In the genomic region with DNA sequence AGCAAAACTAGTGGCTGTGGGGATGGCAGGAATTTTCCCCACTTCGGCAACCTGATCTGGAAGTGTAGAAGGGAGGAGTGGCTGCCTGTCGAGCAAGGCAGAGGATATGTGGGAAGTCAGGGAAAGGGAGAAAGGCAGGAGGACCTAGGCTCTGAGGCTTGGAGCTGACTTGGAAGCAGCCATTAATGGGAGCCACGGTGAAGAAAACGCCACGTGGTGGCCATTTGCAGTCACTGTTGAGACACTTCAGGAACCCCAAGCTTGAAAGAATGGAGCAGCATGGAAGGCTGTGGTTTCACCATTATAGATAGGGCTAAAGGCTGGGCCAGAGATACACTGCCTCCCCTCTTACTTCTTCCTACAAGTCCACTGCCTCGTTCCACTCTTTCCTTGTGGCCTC, we compare ENCODE assay signal across 16 cellular contexts.
"Had no signal": no experiment of that assay in that cellular context is flagged by ENCODE, and none has a peak within 500 bp of the region (broad histone marks: within the 10 kb centered on the region; RNA-seq: fewer than 3 reads in every experiment).

No MANE protein-coding gene starts in this region.

- DNase-seq: activated CD4-positive, alpha-beta memory T cell treated with anti-CD3 and anti-CD28 coated beads, Interleukin-2, amount 10 ng/mL, durations not matched to agents 7 days and 5 days; activated CD4-positive, alpha-beta T cell treated with anti-CD3 and anti-CD28 coated beads for 4 hours; activated naive CD4-positive, alpha-beta T cell treated with anti-CD3 and anti-CD28 coated beads for 36 hours; activated T-cell treated with anti-CD3 and anti-CD28 coated beads, Interleukin-2, amount 50 U/mL, for 1 hour; body of pancreas; dermis blood vessel endothelial cell; effector memory CD4-positive, alpha-beta T cell; esophagus squamous epithelium; naive thymus-derived CD8-positive, alpha-beta T cell; psoas muscle; right cardiac atrium; stimulated activated naive CD8-positive, alpha-beta T cell treated with anti-CD3 and anti-CD28 coated beads, Interleukin-15, amount 100 ng/mL, for 72 hours; transverse colon; uterus had no signal

- H3K27me3 ChIP-seq: body of pancreas, esophagus squamous epithelium, suprapubic skin, transverse colon, uterus had no signal

- H3K36me3 ChIP-seq: esophagus squamous epithelium, suprapubic skin, transverse colon, uterus had no signal

- H3K4me1 ChIP-seq: body of pancreas, esophagus squamous epithelium, psoas muscle, suprapubic skin, transverse colon, uterus had no signal

- ATAC-seq: body of pancreas; naive thymus-derived CD8-positive, alpha-beta T cell; psoas muscle; right cardiac atrium; stimulated activated naive CD8-positive, alpha-beta T cell treated with anti-CD3 and anti-CD28 coated beads, Interleukin-15, amount 100 ng/mL, for 72 hours had no signal

- H3K9me3 ChIP-seq: body of pancreas, esophagus squamous epithelium, psoas muscle, suprapubic skin, transverse colon, uterus had no signal

- H3K27ac ChIP-seq: body of pancreas, esophagus squamous epithelium, psoas muscle, skin epidermis, suprapubic skin, transverse colon, uterus had no signal

- H3K4me3 ChIP-seq: body of pancreas, esophagus squamous epithelium, psoas muscle, skin epidermis, suprapubic skin, transverse colon, uterus had no signal
